ENCODE assay signal across 20 cellular contexts in genomic region chr14:79665556-79665955, GRCh38.
DNase-seq lines count a peak whose midpoint lies in the region; TF ChIP-seq lines count a peak whose summit lies in the region.
"Had no signal": no experiment of that assay in that cellular context is flagged by ENCODE, and none has a peak within 500 bp of the region (broad histone marks: within the 10 kb centered on the region; RNA-seq: fewer than 3 reads in every experiment).

No MANE protein-coding gene starts in this region.

- H3K27me3 Mint-ChIP-seq in T-helper 2 cell treated with Interferon-gamma antibody and Interleukin-4, amounts not matched to agents 5 μg/mL and 100 μg/mL, for 36 hours (ENCODE audit: low read depth) = no peaks in the 10 kb centered on the region
- H3K27me3 Mint-ChIP-seq: CD4-positive, alpha-beta T cell; CD8-positive, alpha-beta memory T cell had no signal

- H3K9ac ChIP-seq in neural cell (ENCODE audit: low read length) (no peak overlapping the region), MM.1S (ENCODE audit: low read length) (no peak overlapping the region)
- H3K9ac ChIP-seq: BLaER1 treated with 17β-estradiol and CSF1 and Interleukin-3, amounts not matched to agents 10 nM and 100 nM; GM23248 had no signal

- no peaks in the 10 kb centered on the region for H3K36me3 ChIP-seq in neural cell (ENCODE audit: insufficient read depth, low read length)
- no peaks in the 10 kb centered on the region for H3K36me3 ChIP-seq in MM.1S (replicated peaks; ENCODE audit: insufficient read depth, low read length)
- H3K36me3 ChIP-seq: BE2C; BLaER1 treated with 17β-estradiol and CSF1 and Interleukin-3, amounts not matched to agents 10 nM and 100 nM had no signal

- H4K20me1 ChIP-seq in neural cell (ENCODE audit: insufficient read depth) = no peaks in the 10 kb centered on the region
- H4K20me1 ChIP-seq in MM.1S (ENCODE audit: insufficient read depth, low read length) = no peaks in the 10 kb centered on the region
- H4K20me1 ChIP-seq: BLaER1 treated with 17β-estradiol and CSF1 and Interleukin-3, amounts not matched to agents 10 nM and 100 nM had no signal

- peak overlapping the region; percentile 74 for H3K27ac ChIP-seq in neural cell (ENCODE audit: low read length)
- no peak overlapping the region for H3K27ac ChIP-seq in MM.1S (ENCODE audit: low read length)
- H3K27ac ChIP-seq: 22Rv1; BLaER1 treated with 17β-estradiol and CSF1 and Interleukin-3, amounts not matched to agents 10 nM and 100 nM; GM23248 had no signal

- H3K27ac Mint-ChIP-seq in T-helper 2 cell treated with Interferon-gamma antibody and Interleukin-4, amounts not matched to agents 5 μg/mL and 100 μg/mL, for 36 hours = no peak overlapping the region
- H3K27ac Mint-ChIP-seq: CD14-positive monocyte; CD4-positive, alpha-beta T cell; CD8-positive, alpha-beta memory T cell had no signal

- H3K4me2 ChIP-seq in neural cell (ENCODE audit: low read length) = no peak overlapping the region
- H3K4me2 ChIP-seq in MM.1S (ENCODE audit: low read depth, low read length) = no peak overlapping the region
- H3K4me2 ChIP-seq: BLaER1 treated with 17β-estradiol and CSF1 and Interleukin-3, amounts not matched to agents 10 nM and 100 nM had no signal

- H3K9me3 Mint-ChIP-seq in T-helper 2 cell treated with Interferon-gamma antibody and Interleukin-4, amounts not matched to agents 5 μg/mL and 100 μg/mL, for 36 hours = peaks cover 7% of the 10 kb centered on the region
- H3K9me3 Mint-ChIP-seq: CD4-positive, alpha-beta T cell had no signal

- TF ChIP-seq RAD21 in neural cell (conservative IDR thresholded peaks at IDR 0.05) = no peak

- no peaks in the 10 kb centered on the region for H3K4me1 Mint-ChIP-seq in T-helper 2 cell treated with Interferon-gamma antibody and Interleukin-4, amounts not matched to agents 5 μg/mL and 100 μg/mL, for 36 hours (ENCODE audit: low read depth)
- H3K4me1 Mint-ChIP-seq: CD14-positive monocyte; CD8-positive, alpha-beta memory T cell had no signal

- no peak for TF ChIP-seq EP300 in neural cell (conservative IDR thresholded peaks at IDR 0.05; ENCODE audit: poor library complexity, severe bottlenecking)

- no peaks in the 10 kb centered on the region for H3K27me3 ChIP-seq in neural cell (ENCODE audit: insufficient read depth, low read depth, low read length)
- no peaks in the 10 kb centered on the region for H3K27me3 ChIP-seq in MM.1S (replicated peaks; ENCODE audit: insufficient read depth, low read length)
- H3K27me3 ChIP-seq: BE2C; BLaER1 treated with 17β-estradiol and CSF1 and Interleukin-3, amounts not matched to agents 10 nM and 100 nM had no signal

- H3K4me3 Mint-ChIP-seq in T-helper 2 cell treated with Interferon-gamma antibody and Interleukin-4, amounts not matched to agents 5 μg/mL and 100 μg/mL, for 36 hours = no peak overlapping the region
- H3K4me3 Mint-ChIP-seq: CD14-positive monocyte; CD4-positive, alpha-beta T cell; CD8-positive, alpha-beta memory T cell had no signal

- no peaks in the 10 kb centered on the region for H3K36me3 Mint-ChIP-seq in T-helper 2 cell treated with Interferon-gamma antibody and Interleukin-4, amounts not matched to agents 5 μg/mL and 100 μg/mL, for 36 hours (ENCODE audit: low read depth)
- H3K36me3 Mint-ChIP-seq: CD14-positive monocyte; CD8-positive, alpha-beta memory T cell had no signal

- TF ChIP-seq CTCF in neural cell (IDR thresholded peaks at IDR 0.05; ENCODE audit: poor library complexity, severe bottlenecking) = no peak
- no peak for TF ChIP-seq CTCF in MM.1S (IDR thresholded peaks at IDR 0.05; ENCODE audit: low read length)

- H2AFZ ChIP-seq in neural cell (ENCODE audit: low read depth, low read length) = no peak overlapping the region
- no peak overlapping the region for H2AFZ ChIP-seq in MM.1S (ENCODE audit: low read length)
- H2AFZ ChIP-seq: GM23248 had no signal

- H3K4me3 ChIP-seq in neural cell (ENCODE audit: low read length) = no peak overlapping the region
- H3K4me3 ChIP-seq in MM.1S (ENCODE audit: low read length) = no peak overlapping the region
- H3K4me3 ChIP-seq: BLaER1 treated with 17β-estradiol and CSF1 and Interleukin-3, amounts not matched to agents 10 nM and 100 nM; GM23248 had no signal

- H3K79me2 ChIP-seq in neural cell (replicated peaks; ENCODE audit: insufficient read depth, low read length) (no peaks in the 10 kb centered on the region), MM.1S (ENCODE audit: low read length) (no peaks in the 10 kb centered on the region)

- no peaks in the 10 kb centered on the region for H3K9me3 ChIP-seq in neural cell (ENCODE audit: low read length)
- H3K9me3 ChIP-seq in MM.1S (replicated peaks; ENCODE audit: insufficient read depth, low read length) = no peaks in the 10 kb centered on the region
- H3K9me3 ChIP-seq: BE2C had no signal

- no peaks in the 10 kb centered on the region for H3K4me1 ChIP-seq in MM.1S (ENCODE audit: low read length)
- H3K4me1 ChIP-seq: BE2C; BLaER1 treated with 17β-estradiol and CSF1 and Interleukin-3, amounts not matched to agents 10 nM and 100 nM had no signal

- peak; percentile 44 for DNase-seq in EH (ENCODE audit: low read depth)
- DNase-seq in NCI-H2227 treated with DMSO at 0.1 percent for 48 hours (lab: John Stamatoyannopoulos, UW) = peak; percentile 36
- DNase-seq in superior temporal gyrus (ENCODE audit: extremely low spot score) = peak; percentile 4
- DNase-seq in amniotic stem cell (lab: John Stamatoyannopoulos, UW) = no peak
- DNase-seq in NCI-H774 (lab: John Stamatoyannopoulos, UW) = no peak
- DNase-seq in MM.1S = no peak
- DNase-seq in T-helper 2 cell treated with Interferon-gamma antibody and Interleukin-4, amounts not matched to agents 5 μg/mL and 100 μg/mL, for 36 hours (ENCODE audit: low spot score) = no peak
- DNase-seq: AML-193; BE2C; CD4-positive, alpha-beta T cell; CD8-positive, alpha-beta memory T cell; DMS 273 treated with DMSO at 0.1 percent for 48 hours; DMS79; GM23248; H7; HCEC 1CT had no signal

- H3K9me2 ChIP-seq in neural cell (ENCODE audit: insufficient read depth, low read length) (no peaks in the 10 kb centered on the region), MM.1S (replicated peaks; ENCODE audit: insufficient read depth, low read length) (no peaks in the 10 kb centered on the region)

- H3F3A ChIP-seq in neural cell (ENCODE audit: insufficient read depth, low read length, poor library complexity, severe bottlenecking) = peaks cover 13% of the 10 kb centered on the region
- no peaks in the 10 kb centered on the region for H3F3A ChIP-seq in MM.1S (ENCODE audit: insufficient read depth, low read length)

TF ChIP-seq in neural cell, 6 proteins besides CTCF, POLR2A, EP300 and RAD21:
- no peak for TF ChIP-seq MXI1 (conservative IDR thresholded peaks at IDR 0.05; ENCODE audit: poor library complexity, severe bottlenecking)
- TF ChIP-seq TAF1 (IDR thresholded peaks at IDR 0.05; ENCODE audit: low read depth) = no peak
- TF ChIP-seq REST (IDR thresholded peaks at IDR 0.05; ENCODE audit: borderline replicate concordance) = no peak
- TF ChIP-seq EZH2 (IDR thresholded peaks at IDR 0.05; ENCODE audit: borderline replicate concordance, insufficient read depth, low read length, poor library complexity, severe bottlenecking) = no peak
- TF ChIP-seq SMC3 (conservative IDR thresholded peaks at IDR 0.05; ENCODE audit: poor library complexity) = no peak

Comparison
In these comparisons a context has a peak if more than half of its experiments do, and no peak if none do; other contexts are left out.
1. DNase-seq: peak in EH (single experiment), NCI-H2227 treated with DMSO at 0.1 percent for 48 hours (single experiment) and superior temporal gyrus (single experiment); none in amniotic stem cell (single experiment), NCI-H774 (single experiment), MM.1S (single experiment) and T-helper 2 cell treated with Interferon-gamma antibody and Interleukin-4, amounts not matched to agents 5 μg/mL and 100 μg/mL, for 36 hours (single experiment).